In the genomic region with DNA sequence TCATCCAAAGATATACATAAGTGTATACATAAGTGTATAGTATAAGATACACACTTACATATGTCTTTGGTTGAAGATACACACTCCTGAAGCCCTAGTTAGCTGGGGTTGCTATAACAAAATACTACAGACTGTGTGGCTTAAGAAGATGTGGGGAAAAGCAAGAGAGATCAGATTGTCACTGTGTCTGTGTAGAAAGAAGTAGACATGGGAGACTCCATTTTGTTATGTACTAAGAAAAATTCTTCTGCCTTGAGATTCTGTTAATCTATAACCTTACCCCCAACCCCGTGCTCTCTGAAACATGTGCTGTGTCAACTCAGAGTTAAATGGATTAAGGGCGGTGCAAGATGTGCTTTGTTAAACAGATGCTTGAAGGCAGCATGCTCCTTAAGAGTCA, we compare ENCODE assay signal across 6 cellular contexts. TPM values are rescaled to one million over a fixed set of nuclear protein-coding genes. Genes with fewer than 3 reads are reported as not detected.
"Had no signal": no experiment of that assay in that cellular context is flagged by ENCODE, and none has a peak within 500 bp of the region (broad histone marks: within the 10 kb centered on the region; RNA-seq: fewer than 3 reads in every experiment).

No MANE protein-coding gene starts in this region.

RNA-seq across cellular contexts. Expression of gene ADIPOQ, which starts 50.6 kb away (rescaled TPM):
- total RNA-seq: natural killer cell, neural crest cell, osteocyte, prostate gland, pulmonary artery endothelial cell, smooth muscle cell had no signal
- polyA plus RNA-seq: smooth muscle cell had no signal
